ENCODE assay signal across 9 cellular contexts in the genomic region with DNA sequence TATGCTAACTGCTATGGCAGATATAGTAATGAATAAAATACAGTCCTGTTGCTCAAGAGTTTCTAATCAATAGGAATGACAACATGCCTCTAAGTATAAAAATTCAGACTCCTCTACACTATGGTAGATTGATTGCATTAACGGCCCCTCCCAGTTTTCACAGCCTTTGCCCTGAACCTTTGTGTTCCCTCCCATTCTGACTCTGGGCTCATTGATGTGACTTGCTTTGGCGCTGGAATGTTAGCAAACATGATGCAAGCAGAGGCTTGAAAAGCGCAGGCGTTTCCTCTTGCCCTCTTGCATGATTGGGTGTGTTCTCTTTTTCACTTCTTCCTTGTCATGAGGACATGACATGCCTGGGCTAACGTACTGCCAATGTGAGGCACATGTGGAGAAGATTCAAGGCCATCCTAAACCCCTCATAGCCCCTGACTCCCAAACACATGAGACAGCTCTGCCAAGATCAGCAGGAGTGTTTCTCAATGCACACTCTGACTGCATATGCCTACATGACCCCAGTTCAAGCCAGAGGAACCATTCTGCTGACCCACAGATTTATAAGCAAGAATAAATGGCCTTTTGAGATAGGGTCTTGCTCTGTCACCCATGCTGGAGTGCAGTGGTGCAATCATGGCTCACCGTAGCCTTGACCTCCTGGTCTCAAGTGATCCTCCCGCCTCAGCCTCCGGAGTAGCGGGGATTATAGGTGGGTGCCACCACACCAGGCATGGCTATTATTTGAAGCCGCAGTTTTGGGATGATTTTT. TPM values are rescaled to one million over a fixed set of nuclear protein-coding genes. Genes with fewer than 3 reads are reported as not detected.
A peak's percentile ranks its signal among the peaks of the same experiment; 100 is the strongest.
DNase-seq lines count a peak whose midpoint lies in the region; ATAC-seq lines count a peak whose summit lies in the region.
"Had no signal": no experiment of that assay in that cellular context is flagged by ENCODE, and none has a peak within 500 bp of the region (broad histone marks: within the 10 kb centered on the region; RNA-seq: fewer than 3 reads in every experiment).

No MANE protein-coding gene starts in this region.

- intact Hi-C loops in left colon (cut with DNase I, micrococcal nuclease), result loop anchor here in 1 of 2 donors (10.0 kb wide), 2 partner anchors 122 to 172 kb away; partner anchors contain the start of gene RAPH1

- ATAC-seq in activated naive CD4-positive, alpha-beta T cell treated with anti-CD3 and anti-CD28 coated beads, Interleukin-2, amount 50 U/mL, for 72 hours, result peak; percentile 36 to 47
- ATAC-seq in left colon, result peak; percentile 97

- peak overlapping the region; percentile 13 for H3K27ac ChIP-seq in temporal lobe (ENCODE audit: low read depth, low read length)
- H3K27ac ChIP-seq: 22Rv1 had no signal

- H3K27ac Mint-ChIP-seq in activated naive CD4-positive, alpha-beta T cell treated with anti-CD3 and anti-CD28 coated beads, Interleukin-2, amount 50 U/mL, for 72 hours, result no peak overlapping the region

- peak; percentile 14 for DNase-seq in NCI-H2029 (lab: John Stamatoyannopoulos, UW)
- no peak for DNase-seq in NCI-H2029 treated with DMSO at 0.1 percent for 48 hours (lab: John Stamatoyannopoulos, UW)
- no peak for DNase-seq in activated naive CD4-positive, alpha-beta T cell treated with anti-CD3 and anti-CD28 coated beads, Interleukin-2, amount 50 U/mL, for 72 hours (ENCODE audit: low spot score in 2 of 2)
- peak; percentile 66 to 90 for DNase-seq in left colon
- no peak for DNase-seq in T-helper 9 cell
- DNase-seq in NCI-H1417 treated with DMSO at 0.1 percent for 48 hours (lab: John Stamatoyannopoulos, UW), result no peak
- no peak for DNase-seq in H4 (ENCODE audit: low spot score)

- H3K36me3 Mint-ChIP-seq in activated naive CD4-positive, alpha-beta T cell treated with anti-CD3 and anti-CD28 coated beads, Interleukin-2, amount 50 U/mL, for 72 hours, result peaks cover 0 to 7% of the 10 kb centered on the region in 2 donors

- peaks cover 5 to 11% of the 10 kb centered on the region in 2 donors for H3K9me3 Mint-ChIP-seq in activated naive CD4-positive, alpha-beta T cell treated with anti-CD3 and anti-CD28 coated beads, Interleukin-2, amount 50 U/mL, for 72 hours

RNA-seq across cellular contexts. Expression of gene CD28, which starts 49.7 kb away (rescaled TPM):
- 100 to 1,000 TPM; 159 to 191 TPM for total RNA-seq in activated naive CD4-positive, alpha-beta T cell treated with anti-CD3 and anti-CD28 coated beads, Interleukin-2, amount 50 U/mL, for 72 hours
- 1 to 10 TPM in 1 of 2 donors, under 1 TPM in 1; 0.34 to 1.7 TPM for total RNA-seq in left colon
- 0.25 TPM for total RNA-seq in temporal lobe
- not detected in 2 replicates for total RNA-seq in H4 (2014; rRNA removed; shearing (Covaris generic))

Comparison
In these comparisons a context has a peak if more than half of its experiments do, and no peak if none do; other contexts are left out.
1. DNase-seq: peak in NCI-H2029 (single experiment) and left colon (2 of 2); none in NCI-H2029 treated with DMSO at 0.1 percent for 48 hours (single experiment), activated naive CD4-positive, alpha-beta T cell treated with anti-CD3 and anti-CD28 coated beads, Interleukin-2, amount 50 U/mL, for 72 hours (0 of 2), T-helper 9 cell (single experiment), NCI-H1417 treated with DMSO at 0.1 percent for 48 hours (single experiment) and H4 (single experiment).
2. RNA of gene CD28, which starts 49.7 kb away (total RNA-seq): 159 to 191 TPM in activated naive CD4-positive, alpha-beta T cell treated with anti-CD3 and anti-CD28 coated beads, Interleukin-2, amount 50 U/mL, for 72 hours; 0.34 to 1.7 TPM in left colon, 0.25 TPM in temporal lobe (single experiment) and not detected in H4; every median in the first group is over 10 times any median in the second.